In the genomic region with DNA sequence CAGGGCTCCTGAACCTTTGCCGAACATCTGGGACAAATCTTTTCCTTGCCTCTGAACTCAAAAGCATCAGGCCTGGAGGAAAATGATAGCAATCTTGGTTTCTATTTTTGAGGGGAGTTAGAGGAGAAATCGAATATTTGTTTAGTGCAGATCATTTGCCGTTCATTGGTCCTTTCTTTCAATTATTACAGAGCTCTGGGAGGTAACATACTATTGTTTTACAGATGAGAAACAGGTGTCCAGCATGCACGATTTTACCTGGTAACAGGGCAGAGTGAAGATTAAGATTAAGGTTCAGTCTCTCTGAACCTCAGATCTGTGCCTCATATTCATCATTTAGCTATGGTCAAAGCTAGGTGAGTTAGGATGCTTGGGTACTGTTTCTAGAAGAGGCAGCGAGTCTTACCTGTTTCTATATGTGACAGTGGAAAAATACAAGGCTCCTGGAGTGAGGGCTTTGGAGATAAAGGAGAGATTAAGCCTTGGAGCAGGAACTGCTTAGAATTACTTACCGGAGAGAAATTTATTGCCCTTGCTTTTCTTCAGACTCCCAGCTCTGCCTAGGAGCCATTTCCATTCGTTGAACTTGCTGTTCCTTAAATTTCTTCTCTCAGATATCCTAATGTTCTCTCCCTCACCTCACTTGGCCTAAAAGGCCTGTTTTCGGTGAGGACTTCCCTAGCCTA, we compare ENCODE assay signal across 8 cellular contexts. TPM values are rescaled to one million over a fixed set of nuclear protein-coding genes. Genes with fewer than 3 reads are reported as not detected.
A peak's percentile ranks its signal among the peaks of the same experiment; 100 is the strongest.
DNase-seq lines count a peak whose midpoint lies in the region; ATAC-seq and TF ChIP-seq lines count a peak whose summit lies in the region.

No MANE protein-coding gene starts in this region.

- H4K20me1 ChIP-seq in OCI-LY1 (ENCODE audit: insufficient read depth, low read length) (no peaks in the 10 kb centered on the region), fibroblast of lung (ENCODE audit: control insufficient read depth, extremely low read depth, insufficient read depth, low read length) (no peaks in the 10 kb centered on the region)

- H3K27ac ChIP-seq in CD8-positive, alpha-beta memory T cell (ENCODE audit: low read depth, low read length), result peak overlapping the region; percentile 97
- peak overlapping the region; percentile 74 for H3K27ac ChIP-seq in OCI-LY1 (ENCODE audit: low read depth, low read length, poor library complexity, severe bottlenecking)
- H3K27ac ChIP-seq in fibroblast of lung (ENCODE audit: insufficient read depth, low read length), result peak overlapping the region; percentile 93

- H3K27ac Mint-ChIP-seq in CD8-positive, alpha-beta memory T cell, result peak overlapping the region in 1 of 8 donors; percentile 85
- H3K27ac Mint-ChIP-seq in progenitor cell of endocrine pancreas, result peak overlapping the region; percentile 89

- peaks cover 51% of the 10 kb centered on the region for H3K4me1 ChIP-seq in CD8-positive, alpha-beta memory T cell (ENCODE audit: insufficient read depth, low read length)
- peaks cover 29% of the 10 kb centered on the region for H3K4me1 ChIP-seq in OCI-LY1 (ENCODE audit: insufficient read depth, low read length, severe bottlenecking)
- no peaks in the 10 kb centered on the region for H3K4me1 ChIP-seq in fibroblast of lung (ENCODE audit: control insufficient read depth, extremely low read depth, insufficient read depth, low read length)

- POLR2A ChIA-PET in CD8-positive, alpha-beta memory T cell (lab: Charles Lee), result interaction anchor here (0.6 to 1.0 kb wide), 2 partner anchors 17 to 40 kb away, joined by 3 to 6 read pairs; a partner anchor contains a TSS

- H3K4me3 Mint-ChIP-seq in CD8-positive, alpha-beta memory T cell, result no peak overlapping the region
- H3K4me3 Mint-ChIP-seq in progenitor cell of endocrine pancreas (ENCODE audit: low read depth), result no peak overlapping the region

- H3K9me2 ChIP-seq in OCI-LY1 (ENCODE audit: low read depth, low read length), result no peaks in the 10 kb centered on the region

- H3K9me3 ChIP-seq in CD8-positive, alpha-beta memory T cell (ENCODE audit: low read length), result no peaks in the 10 kb centered on the region
- H3K9me3 ChIP-seq in OCI-LY1 (ENCODE audit: low read length), result no peaks in the 10 kb centered on the region
- H3K9me3 ChIP-seq in fibroblast of lung (ENCODE audit: control insufficient read depth, insufficient read depth, low read depth, low read length), result no peaks in the 10 kb centered on the region

- no peaks in the 10 kb centered on the region for H3K27me3 ChIP-seq in CD8-positive, alpha-beta memory T cell (ENCODE audit: insufficient read depth, low read length, poor library complexity, severe bottlenecking)
- no peaks in the 10 kb centered on the region for H3K27me3 ChIP-seq in OCI-LY1 (ENCODE audit: insufficient read depth, low read length)
- H3K27me3 ChIP-seq in fibroblast of lung (ENCODE audit: control insufficient read depth, insufficient read depth, low read length), result no peaks in the 10 kb centered on the region

- CTCF ChIA-PET in CD8-positive, alpha-beta memory T cell (lab: Charles Lee), result interaction anchor here (0.7 to 10.4 kb wide), 5 partner anchors 28 to 91 kb away, joined by 3 to 92 read pairs (median 3); a partner anchor contains a TSS

- H3K4me2 ChIP-seq in OCI-LY1 (ENCODE audit: low read length), result peak overlapping the region; percentile 86
- peak overlapping the region; percentile 92 for H3K4me2 ChIP-seq in fibroblast of lung (ENCODE audit: extremely low read depth, insufficient read depth, low read length)

- TF ChIP-seq CTCF in OCI-LY1 (IDR thresholded peaks at IDR 0.05; ENCODE audit: low read length), result no peak
- no peak for TF ChIP-seq CTCF in fibroblast of lung (conservative IDR thresholded peaks at IDR 0.05 in 1 of 2, IDR thresholded peaks at IDR 0.05 in 1 of 2; ENCODE audit: low read depth in 1 of 2, low read length in 2 of 2)
- TF ChIP-seq CTCF in progenitor cell of endocrine pancreas (IDR thresholded peaks at IDR 0.05; ENCODE audit: unreplicated experiment), result no peak

- H3K79me2 ChIP-seq in OCI-LY1 (ENCODE audit: insufficient read depth, low read length), result peaks cover 56% of the 10 kb centered on the region
- H3K79me2 ChIP-seq in fibroblast of lung (ENCODE audit: control insufficient read depth, insufficient read depth, low read length), result peaks cover 58% of the 10 kb centered on the region

- DNase-seq in CD8-positive, alpha-beta memory T cell, result no peak
- DNase-seq in fibroblast of lung (ENCODE audit: low read depth in 2 of 2) (no peak), progenitor cell of endocrine pancreas (ENCODE audit: low spot score, unreplicated experiment) (no peak), H4 (ENCODE audit: low spot score) (no peak), NCI-H2081 treated with DMSO at 0.1 percent for 48 hours (lab: John Stamatoyannopoulos, UW) (no peak), GOT3 (lab: John Stamatoyannopoulos, UW) (no peak)

- no peak overlapping the region for H2AFZ ChIP-seq in OCI-LY1 (ENCODE audit: low read length)
- H2AFZ ChIP-seq in fibroblast of lung (ENCODE audit: low read length), result no peak overlapping the region

- H3K9ac ChIP-seq in OCI-LY1 (ENCODE audit: low read length), result peak overlapping the region; percentile 96
- peak overlapping the region; percentile 16 for H3K9ac ChIP-seq in fibroblast of lung (ENCODE audit: insufficient read depth, low read length)

- H3K27me3 Mint-ChIP-seq in CD8-positive, alpha-beta memory T cell, result peaks cover 0 to 1% of the 10 kb centered on the region in 2 donors
- no peaks in the 10 kb centered on the region for H3K27me3 Mint-ChIP-seq in progenitor cell of endocrine pancreas

- no peak for ATAC-seq in GM21619 (IDR thresholded peaks at IDR 0.05; ENCODE audit: unreplicated experiment)

- H3K36me3 Mint-ChIP-seq in CD8-positive, alpha-beta memory T cell, result peaks cover 4 to 41% (median 4%) of the 10 kb centered on the region in 3 donors
- peaks cover 11% of the 10 kb centered on the region for H3K36me3 Mint-ChIP-seq in progenitor cell of endocrine pancreas (ENCODE audit: insufficient read depth)

- H3K9me3 Mint-ChIP-seq in CD8-positive, alpha-beta memory T cell, result no peaks in the 10 kb centered on the region
- no peaks in the 10 kb centered on the region for H3K9me3 Mint-ChIP-seq in progenitor cell of endocrine pancreas (ENCODE audit: low read depth)

- peak overlapping the region; percentile 85 for H3K4me3 ChIP-seq in CD8-positive, alpha-beta memory T cell (ENCODE audit: low read length)
- peak overlapping the region; percentile 90 for H3K4me3 ChIP-seq in OCI-LY1 (ENCODE audit: low read depth, low read length, poor library complexity, severe bottlenecking)
- peak overlapping the region; percentile 93 to 97 (median 96) for H3K4me3 ChIP-seq in fibroblast of lung (replicated peaks in 1 of 4; ENCODE audit: control extremely low read depth in 1 of 4, insufficient read depth in 1 of 4, low read depth in 3 of 4, low read length in 4 of 4)

- peaks cover 12% of the 10 kb centered on the region for H3K36me3 ChIP-seq in CD8-positive, alpha-beta memory T cell (ENCODE audit: insufficient read depth, low read length)
- peaks cover 39% of the 10 kb centered on the region for H3K36me3 ChIP-seq in OCI-LY1 (ENCODE audit: insufficient read depth, low read length)
- H3K36me3 ChIP-seq in fibroblast of lung (ENCODE audit: control insufficient read depth, insufficient read depth, low read length), result peaks cover 3% of the 10 kb centered on the region

- peaks cover 41 to 61% (median 52%) of the 10 kb centered on the region in 3 donors for H3K4me1 Mint-ChIP-seq in CD8-positive, alpha-beta memory T cell
- peaks cover 48% of the 10 kb centered on the region for H3K4me1 Mint-ChIP-seq in progenitor cell of endocrine pancreas (ENCODE audit: low read depth)

- no peaks in the 10 kb centered on the region for H3F3A ChIP-seq in OCI-LY1 (ENCODE audit: insufficient read depth, low read length)

RNA-seq across cellular contexts. Expression of a gene that starts 1.4 kb away (rescaled TPM):
- 100 to 1,000 TPM; 106 to 111 TPM for total RNA-seq in CD8-positive, alpha-beta memory T cell
- 45.9 TPM for polyA plus RNA-seq in CD8-positive, alpha-beta memory T cell
- total RNA-seq in fibroblast of lung, result 10.5 and 13.2 TPM in 2 replicates
- polyA plus RNA-seq in fibroblast of lung, result 52.0 and 75.8 TPM in 2 replicates
- 41.9 and 48.7 TPM in 2 replicates for polyA plus RNA-seq in fibroblast of lung (2012)
- polyA minus RNA-seq in fibroblast of lung (ENCODE audit: low replicate concordance), result 98.8 and 140 TPM in 2 replicates
- total RNA-seq in progenitor cell of endocrine pancreas, result 93.2 TPM in 2 replicates
- 22.2 and 36.2 TPM in 2 replicates for total RNA-seq in H4 (2014; rRNA removed; shearing (Covaris generic))

RNA-seq across cellular contexts. Expression of a gene that starts 17.3 kb away (rescaled TPM):
- 100 to 1,000 TPM; 297 to 299 TPM for total RNA-seq in CD8-positive, alpha-beta memory T cell
- 46.0 TPM for polyA plus RNA-seq in CD8-positive, alpha-beta memory T cell
- 108 and 138 TPM in 2 replicates for total RNA-seq in fibroblast of lung
- polyA plus RNA-seq in fibroblast of lung, result 99.1 and 126 TPM in 2 replicates
- 169 and 241 TPM in 2 replicates for polyA plus RNA-seq in fibroblast of lung (2012)
- polyA minus RNA-seq in fibroblast of lung (ENCODE audit: low replicate concordance), result 156 and 196 TPM in 2 replicates
- total RNA-seq in progenitor cell of endocrine pancreas, result 280 and 288 TPM in 2 replicates
- 168 and 173 TPM in 2 replicates for total RNA-seq in H4 (2014; rRNA removed; shearing (Covaris generic))

RNA-seq across cellular contexts. Expression of a gene that starts 27.9 kb away (rescaled TPM):
- 100 to 1,000 TPM; 122 to 131 TPM for total RNA-seq in CD8-positive, alpha-beta memory T cell
- polyA plus RNA-seq in CD8-positive, alpha-beta memory T cell, result 92.2 TPM
- total RNA-seq in fibroblast of lung (39.8 and 58.8 TPM in 2 replicates), progenitor cell of endocrine pancreas (35.9 and 43.2 TPM in 2 replicates)
- 67.2 and 108 TPM in 2 replicates for polyA plus RNA-seq in fibroblast of lung
- polyA plus RNA-seq in fibroblast of lung (2012), result 84.6 and 128 TPM in 2 replicates
- polyA minus RNA-seq in fibroblast of lung (ENCODE audit: low replicate concordance), result 49.8 and 84.4 TPM in 2 replicates
- 82.2 and 96.3 TPM in 2 replicates for total RNA-seq in H4 (2014; rRNA removed; shearing (Covaris generic))

RNA-seq across cellular contexts. Expression of a gene that starts 40.2 kb away (rescaled TPM):
- total RNA-seq in CD8-positive, alpha-beta memory T cell, result 10 to 100 TPM; 69.4 to 75.9 TPM
- polyA plus RNA-seq in CD8-positive, alpha-beta memory T cell, result 25.0 TPM
- total RNA-seq in fibroblast of lung (5.4 and 5.8 TPM in 2 replicates), progenitor cell of endocrine pancreas (36.9 and 38.9 TPM in 2 replicates)
- 23.6 and 29.9 TPM in 2 replicates for polyA plus RNA-seq in fibroblast of lung
- polyA plus RNA-seq in fibroblast of lung (2012), result 17.3 and 18.9 TPM in 2 replicates
- polyA minus RNA-seq in fibroblast of lung (ENCODE audit: low replicate concordance), result 64.3 and 80.6 TPM in 2 replicates
- 22.2 and 27.0 TPM in 2 replicates for total RNA-seq in H4 (2014; rRNA removed; shearing (Covaris generic))

RNA-seq across cellular contexts. Expression of a gene that starts 40.5 kb away (rescaled TPM):
- total RNA-seq in CD8-positive, alpha-beta memory T cell, result 10 to 100 TPM; 29.6 to 29.7 TPM
- polyA plus RNA-seq in CD8-positive, alpha-beta memory T cell, result 4.2 TPM
- total RNA-seq in fibroblast of lung, result 12.6 and 17.3 TPM in 2 replicates
- polyA plus RNA-seq in fibroblast of lung, result 5.5 and 6.4 TPM in 2 replicates
- polyA plus RNA-seq in fibroblast of lung (2012), result 8.4 and 10.4 TPM in 2 replicates
- polyA minus RNA-seq in fibroblast of lung (ENCODE audit: low replicate concordance), result 13.9 and 23.2 TPM in 2 replicates
- 40.0 and 42.4 TPM in 2 replicates for total RNA-seq in progenitor cell of endocrine pancreas
- total RNA-seq in H4 (2014; rRNA removed; shearing (Covaris generic)), result 11.6 and 20.0 TPM in 2 replicates
